In the genomic region with DNA sequence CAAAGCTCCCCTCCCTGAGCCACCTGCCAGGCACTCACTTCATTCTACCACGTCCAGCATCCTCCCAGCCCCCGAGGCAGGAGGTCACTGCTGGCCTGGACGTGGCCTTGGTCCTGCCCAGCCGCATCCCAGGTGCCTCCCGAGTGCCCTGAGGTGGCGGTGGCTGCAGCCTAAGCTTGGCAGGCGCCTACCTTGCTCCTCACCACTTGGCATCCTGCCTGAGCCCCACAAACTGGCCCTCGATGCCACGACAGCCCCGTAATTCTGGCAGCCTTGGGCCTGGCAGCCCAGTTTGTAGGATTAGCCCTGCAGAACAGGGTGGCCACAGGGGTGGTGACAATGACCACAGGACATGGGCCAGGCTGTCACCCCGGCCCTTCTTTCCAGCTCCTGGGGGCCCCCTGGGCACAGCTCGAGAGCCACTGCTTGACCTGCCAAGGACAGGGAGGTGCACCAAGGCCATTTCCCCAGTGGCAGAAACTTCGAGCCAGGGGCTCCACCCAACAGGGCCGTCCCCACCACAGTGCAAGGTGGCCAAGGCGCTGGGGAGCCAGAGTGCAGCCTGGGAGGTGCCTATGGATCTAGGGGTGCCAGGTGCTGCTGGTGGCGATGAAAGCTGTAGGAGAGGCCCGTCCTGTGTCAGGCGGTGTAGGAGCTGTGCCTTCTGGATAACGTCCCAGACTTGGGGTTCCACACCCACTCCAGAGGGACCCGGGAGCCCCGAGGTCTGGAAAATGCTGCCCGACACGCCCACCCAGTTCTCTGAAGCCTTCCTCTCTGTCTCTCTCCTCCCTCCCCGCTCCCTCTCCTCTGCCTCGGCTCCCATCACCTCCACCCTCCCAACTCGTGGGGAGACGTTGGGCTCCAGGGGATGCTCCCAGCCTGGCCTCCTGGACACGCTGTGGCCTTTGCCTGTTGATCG, we compare ENCODE assay signal across 1 cellular context.
TF ChIP-seq lines count a peak whose summit lies in the region.

No MANE protein-coding gene starts in this region.

TF ChIP-seq in HepG2, 621 proteins besides CTCF, POLR2A, EP300 and RAD21 (continued from another document):
- TF ChIP-seq, protein P1, sequence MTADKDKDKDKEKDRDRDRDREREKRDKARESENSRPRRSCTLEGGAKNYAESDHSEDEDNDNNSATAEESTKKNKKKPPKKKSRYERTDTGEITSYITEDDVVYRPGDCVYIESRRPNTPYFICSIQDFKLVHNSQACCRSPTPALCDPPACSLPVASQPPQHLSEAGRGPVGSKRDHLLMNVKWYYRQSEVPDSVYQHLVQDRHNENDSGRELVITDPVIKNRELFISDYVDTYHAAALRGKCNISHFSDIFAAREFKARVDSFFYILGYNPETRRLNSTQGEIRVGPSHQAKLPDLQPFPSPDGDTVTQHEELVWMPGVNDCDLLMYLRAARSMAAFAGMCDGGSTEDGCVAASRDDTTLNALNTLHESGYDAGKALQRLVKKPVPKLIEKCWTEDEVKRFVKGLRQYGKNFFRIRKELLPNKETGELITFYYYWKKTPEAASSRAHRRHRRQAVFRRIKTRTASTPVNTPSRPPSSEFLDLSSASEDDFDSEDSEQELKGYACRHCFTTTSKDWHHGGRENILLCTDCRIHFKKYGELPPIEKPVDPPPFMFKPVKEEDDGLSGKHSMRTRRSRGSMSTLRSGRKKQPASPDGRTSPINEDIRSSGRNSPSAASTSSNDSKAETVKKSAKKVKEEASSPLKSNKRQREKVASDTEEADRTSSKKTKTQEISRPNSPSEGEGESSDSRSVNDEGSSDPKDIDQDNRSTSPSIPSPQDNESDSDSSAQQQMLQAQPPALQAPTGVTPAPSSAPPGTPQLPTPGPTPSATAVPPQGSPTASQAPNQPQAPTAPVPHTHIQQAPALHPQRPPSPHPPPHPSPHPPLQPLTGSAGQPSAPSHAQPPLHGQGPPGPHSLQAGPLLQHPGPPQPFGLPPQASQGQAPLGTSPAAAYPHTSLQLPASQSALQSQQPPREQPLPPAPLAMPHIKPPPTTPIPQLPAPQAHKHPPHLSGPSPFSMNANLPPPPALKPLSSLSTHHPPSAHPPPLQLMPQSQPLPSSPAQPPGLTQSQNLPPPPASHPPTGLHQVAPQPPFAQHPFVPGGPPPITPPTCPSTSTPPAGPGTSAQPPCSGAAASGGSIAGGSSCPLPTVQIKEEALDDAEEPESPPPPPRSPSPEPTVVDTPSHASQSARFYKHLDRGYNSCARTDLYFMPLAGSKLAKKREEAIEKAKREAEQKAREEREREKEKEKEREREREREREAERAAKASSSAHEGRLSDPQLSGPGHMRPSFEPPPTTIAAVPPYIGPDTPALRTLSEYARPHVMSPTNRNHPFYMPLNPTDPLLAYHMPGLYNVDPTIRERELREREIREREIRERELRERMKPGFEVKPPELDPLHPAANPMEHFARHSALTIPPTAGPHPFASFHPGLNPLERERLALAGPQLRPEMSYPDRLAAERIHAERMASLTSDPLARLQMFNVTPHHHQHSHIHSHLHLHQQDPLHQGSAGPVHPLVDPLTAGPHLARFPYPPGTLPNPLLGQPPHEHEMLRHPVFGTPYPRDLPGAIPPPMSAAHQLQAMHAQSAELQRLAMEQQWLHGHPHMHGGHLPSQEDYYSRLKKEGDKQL (CRISPR knock-in tag; IDR thresholded peaks at IDR 0.05; ENCODE audit: low read depth): no peak
- TF ChIP-seq, protein P2, sequence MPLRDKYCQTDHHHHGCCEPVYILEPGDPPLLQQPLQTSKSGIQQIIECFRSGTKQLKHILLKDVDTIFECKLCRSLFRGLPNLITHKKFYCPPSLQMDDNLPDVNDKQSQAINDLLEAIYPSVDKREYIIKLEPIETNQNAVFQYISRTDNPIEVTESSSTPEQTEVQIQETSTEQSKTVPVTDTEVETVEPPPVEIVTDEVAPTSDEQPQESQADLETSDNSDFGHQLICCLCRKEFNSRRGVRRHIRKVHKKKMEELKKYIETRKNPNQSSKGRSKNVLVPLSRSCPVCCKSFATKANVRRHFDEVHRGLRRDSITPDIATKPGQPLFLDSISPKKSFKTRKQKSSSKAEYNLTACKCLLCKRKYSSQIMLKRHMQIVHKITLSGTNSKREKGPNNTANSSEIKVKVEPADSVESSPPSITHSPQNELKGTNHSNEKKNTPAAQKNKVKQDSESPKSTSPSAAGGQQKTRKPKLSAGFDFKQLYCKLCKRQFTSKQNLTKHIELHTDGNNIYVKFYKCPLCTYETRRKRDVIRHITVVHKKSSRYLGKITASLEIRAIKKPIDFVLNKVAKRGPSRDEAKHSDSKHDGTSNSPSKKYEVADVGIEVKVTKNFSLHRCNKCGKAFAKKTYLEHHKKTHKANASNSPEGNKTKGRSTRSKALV (CRISPR knock-in tag; IDR thresholded peaks at IDR 0.05): no peak
- TF ChIP-seq ZMAT3 (CRISPR knock-in tag; conservative IDR thresholded peaks at IDR 0.05): no peak
- TF ChIP-seq, protein P3, sequence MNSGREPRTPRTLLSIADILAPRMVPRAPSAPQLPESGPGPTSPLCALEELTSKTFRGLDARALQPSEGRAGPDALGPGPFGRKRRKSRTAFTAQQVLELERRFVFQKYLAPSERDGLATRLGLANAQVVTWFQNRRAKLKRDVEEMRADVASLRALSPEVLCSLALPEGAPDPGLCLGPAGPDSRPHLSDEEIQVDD (CRISPR knock-in tag; IDR thresholded peaks at IDR 0.05; ENCODE audit: borderline replicate concordance): no peak
- TF ChIP-seq SALL1 (CRISPR knock-in tag; IDR thresholded peaks at IDR 0.05): no peak
- TF ChIP-seq ZNF160 (CRISPR knock-in tag; IDR thresholded peaks at IDR 0.05): no peak
- no peak for TF ChIP-seq DNMT1 (CRISPR knock-in tag; IDR thresholded peaks at IDR 0.05)
- no peak for TF ChIP-seq BORCS8-MEF2B (CRISPR knock-in tag; IDR thresholded peaks at IDR 0.05)
- no peak for TF ChIP-seq MTA1 (CRISPR knock-in tag; IDR thresholded peaks at IDR 0.05; ENCODE audit: borderline replicate concordance)
- TF ChIP-seq, protein P4, sequence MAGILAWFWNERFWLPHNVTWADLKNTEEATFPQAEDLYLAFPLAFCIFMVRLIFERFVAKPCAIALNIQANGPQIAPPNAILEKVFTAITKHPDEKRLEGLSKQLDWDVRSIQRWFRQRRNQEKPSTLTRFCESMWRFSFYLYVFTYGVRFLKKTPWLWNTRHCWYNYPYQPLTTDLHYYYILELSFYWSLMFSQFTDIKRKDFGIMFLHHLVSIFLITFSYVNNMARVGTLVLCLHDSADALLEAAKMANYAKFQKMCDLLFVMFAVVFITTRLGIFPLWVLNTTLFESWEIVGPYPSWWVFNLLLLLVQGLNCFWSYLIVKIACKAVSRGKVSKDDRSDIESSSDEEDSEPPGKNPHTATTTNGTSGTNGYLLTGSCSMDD (CRISPR knock-in tag; IDR thresholded peaks at IDR 0.05): no peak
